Comparison of ENCODE assay signal across 1 cellular context in genomic region chr13:50866817-50867640, GRCh38.
TF ChIP-seq lines count a peak whose summit lies in the region.

No MANE protein-coding gene starts in this region.

TF ChIP-seq in GM23338, 12 proteins besides CTCF, POLR2A, EP300 and RAD21 (continued from another document):
- no peak for TF ChIP-seq ZNF462 (CRISPR knock-in tag; IDR thresholded peaks at IDR 0.05)
- TF ChIP-seq EZH2 (IDR thresholded peaks at IDR 0.05; ENCODE audit: low read depth, unreplicated experiment) = no peak
- no peak for TF ChIP-seq CREB1 (CRISPR knock-in tag; IDR thresholded peaks at IDR 0.05; ENCODE audit: low read depth)
- TF ChIP-seq POLR2AphosphoS5 (IDR thresholded peaks at IDR 0.05; ENCODE audit: low read depth) = no peak
- no peak for TF ChIP-seq REST (IDR thresholded peaks at IDR 0.05; ENCODE audit: unreplicated experiment)
- no peak for TF ChIP-seq ZNF331 (CRISPR knock-in tag; IDR thresholded peaks at IDR 0.05; ENCODE audit: low read depth)
- no peak for TF ChIP-seq NANOG (IDR thresholded peaks at IDR 0.05; ENCODE audit: borderline replicate concordance)
- no peak for TF ChIP-seq JUNB (IDR thresholded peaks at IDR 0.05; ENCODE audit: unreplicated experiment)
- no peak for TF ChIP-seq STAT1 (IDR thresholded peaks at IDR 0.05; ENCODE audit: unreplicated experiment)
